16 cellular contexts compared by ENCODE assay signal in genomic region chrX:153886915-153887314, GRCh38. TPM values are rescaled to one million over a fixed set of nuclear protein-coding genes. Genes with fewer than 3 reads are reported as not detected.
A peak's percentile ranks its signal among the peaks of the same experiment; 100 is the strongest.
DNase-seq lines count a peak whose midpoint lies in the region; ATAC-seq and TF ChIP-seq lines count a peak whose summit lies in the region.
"Had no signal": no experiment of that assay in that cellular context is flagged by ENCODE, and none has a peak within 500 bp of the region (broad histone marks: within the 10 kb centered on the region; RNA-seq: fewer than 3 reads in every experiment).

No MANE protein-coding gene starts in this region.

- peak overlapping the region; percentile 43 for H2BK120ac ChIP-seq in trophoblast cell (ENCODE audit: insufficient read depth, low read length, poor library complexity)

- H3K9me3 ChIP-seq in OCI-LY3 (ENCODE audit: insufficient read depth, low read length) (no peaks in the 10 kb centered on the region), iPS-15b (ENCODE audit: control insufficient read depth, insufficient read depth, low read length) (no peaks in the 10 kb centered on the region), trophoblast cell (ENCODE audit: insufficient read depth, low read depth, low read length) (no peaks in the 10 kb centered on the region)
- H3K9me3 ChIP-seq: mucosa of descending colon, prostate gland, testis had no signal

- H3K4ac ChIP-seq in trophoblast cell (ENCODE audit: low read depth, low read length) = no peak overlapping the region

- DNase-seq in ELR (ENCODE audit: low read depth) = peak; percentile 34
- DNase-seq in trophoblast cell = peak; percentile 27 to 66
- DNase-seq in NOMO-1 treated with dmso at 0.1 percent for 144 hours (lab: John Stamatoyannopoulos, UW; ENCODE audit: unreplicated experiment) = no peak
- no peak for DNase-seq in stimulated activated CD4-positive, alpha-beta T cell treated with anti-CD3 and anti-CD28 coated beads, Interleukin-4, amount 100 ng/mL, for 4 hours
- DNase-seq: activated naive CD4-positive, alpha-beta T cell; brain microvascular endothelial cell; NCI-H1105; SW 1271; testis had no signal

- no peak overlapping the region for H3K4me3 ChIP-seq in OCI-LY3 (ENCODE audit: low read length)
- peak overlapping the region; percentile 39 for H3K4me3 ChIP-seq in iPS-15b (ENCODE audit: low read depth, low read length)
- H3K4me3 ChIP-seq in trophoblast cell (ENCODE audit: low read depth, low read length) = no peak overlapping the region
- H3K4me3 ChIP-seq: mucosa of descending colon, prostate gland, testis had no signal

- H4K20me1 ChIP-seq in OCI-LY3 (ENCODE audit: insufficient read depth, low read length) = peaks cover 4% of the 10 kb centered on the region; the same call in 1 of the 2 replicates

- H3K4me1 ChIP-seq in OCI-LY3 (ENCODE audit: low read length) (peaks cover 68% of the 10 kb centered on the region), iPS-15b (ENCODE audit: control insufficient read depth, insufficient read depth, low read length) (peaks cover 2% of the 10 kb centered on the region), trophoblast cell (ENCODE audit: control insufficient read depth in 1 of 2, insufficient read depth in 2 of 2, low read length in 2 of 2) (peaks cover 15 to 28% of the 10 kb centered on the region in 2 experiments)
- H3K4me1 ChIP-seq: prostate gland, testis had no signal

- no peak overlapping the region for H4K8ac ChIP-seq in trophoblast cell (ENCODE audit: low read depth, low read length)

- H3K14ac ChIP-seq in trophoblast cell (ENCODE audit: low read length) = peak overlapping the region; percentile 53

- H3K79me2 ChIP-seq in OCI-LY3 (ENCODE audit: low read length) (no peaks in the 10 kb centered on the region), trophoblast cell (ENCODE audit: control insufficient read depth, insufficient read depth, low read length, poor library complexity) (no peaks in the 10 kb centered on the region)

- H2AFZ ChIP-seq in OCI-LY3 (ENCODE audit: low read depth, low read length) (no peak overlapping the region), trophoblast cell (ENCODE audit: insufficient read depth, low read length, poor library complexity) (no peak overlapping the region)

- no peak overlapping the region for H3K23ac ChIP-seq in trophoblast cell (ENCODE audit: low read length)

- no peak overlapping the region for H3K18ac ChIP-seq in trophoblast cell (ENCODE audit: low read length)

- H3K36me3 ChIP-seq in OCI-LY3 (replicated peaks; ENCODE audit: low read depth, low read length) = no peaks in the 10 kb centered on the region
- H3K36me3 ChIP-seq in iPS-15b (ENCODE audit: control insufficient read depth, insufficient read depth, low read length) = no peaks in the 10 kb centered on the region
- H3K36me3 ChIP-seq in trophoblast cell (ENCODE audit: control insufficient read depth in 1 of 2, insufficient read depth in 2 of 2, low read length in 2 of 2) = no peaks in the 10 kb centered on the region
- H3K36me3 ChIP-seq: brain microvascular endothelial cell, prostate gland had no signal

- WGBS in trophoblast cell (ENCODE audit: extremely low coverage, insufficient coverage, insufficient read length) = no CpG with 5 or more reads among the region's 13 CpGs

- H3K27ac ChIP-seq in OCI-LY3 (ENCODE audit: low read length) (no peak overlapping the region), trophoblast cell (ENCODE audit: low read depth, low read length) (no peak overlapping the region)
- H3K27ac ChIP-seq: brain microvascular endothelial cell, prostate gland, testis had no signal

- H3K9ac ChIP-seq in OCI-LY3 (ENCODE audit: low read length) = no peak overlapping the region
- no peak overlapping the region for H3K9ac ChIP-seq in iPS-15b (ENCODE audit: low read depth, low read length)
- H3K9ac ChIP-seq in trophoblast cell (ENCODE audit: low read length) = no peak overlapping the region

- no peak overlapping the region for H4K12ac ChIP-seq in trophoblast cell (ENCODE audit: low read depth, low read length)

- H4K91ac ChIP-seq in trophoblast cell (ENCODE audit: low read depth, low read length) = peak overlapping the region; percentile 72

- peaks cover 9% of the 10 kb centered on the region for H3K79me1 ChIP-seq in trophoblast cell (ENCODE audit: low read length)

- no peak overlapping the region for H2BK12ac ChIP-seq in trophoblast cell (ENCODE audit: low read length)

- no peak for ATAC-seq in GM19463 (IDR thresholded peaks at IDR 0.05; ENCODE audit: unreplicated experiment)
- no peak for ATAC-seq in GM21423 (IDR thresholded peaks at IDR 0.05; ENCODE audit: unreplicated experiment)

- H2BK5ac ChIP-seq in trophoblast cell (ENCODE audit: low read depth, low read length, poor library complexity) = no peak overlapping the region

- H3K27me3 ChIP-seq in OCI-LY3 (ENCODE audit: low read depth, low read length) = peaks cover 5% of the 10 kb centered on the region; the same call in 1 of the 2 replicates
- peaks cover 7% of the 10 kb centered on the region for H3K27me3 ChIP-seq in iPS-15b (ENCODE audit: control insufficient read depth, insufficient read depth, low read length)
- H3K27me3 ChIP-seq in trophoblast cell (ENCODE audit: insufficient read depth, low read length) = no peaks in the 10 kb centered on the region
- H3K27me3 ChIP-seq: testis had no signal

- H3K4me2 ChIP-seq in OCI-LY3 (ENCODE audit: low read length) (peak overlapping the region; percentile 81), trophoblast cell (ENCODE audit: low read length) (peak overlapping the region; percentile 59)

- H2AK5ac ChIP-seq in trophoblast cell (ENCODE audit: low read length) = no peak overlapping the region

- no peak for TF ChIP-seq CTCF in OCI-LY3 (IDR thresholded peaks at IDR 0.05; ENCODE audit: low read depth, low read length)

RNA-seq across cellular contexts. Expression of gene L1CAM, which starts 0.9 kb away (rescaled TPM):
- 17.7 and 21.8 TPM in 2 replicates for polyA plus RNA-seq in trophoblast cell (2013)
- polyA plus RNA-seq: CD14-positive monocyte had no signal

RNA-seq across cellular contexts. Expression of gene AVPR2, which starts 17.6 kb away (rescaled TPM):
- not detected in 2 replicates for polyA plus RNA-seq in trophoblast cell (2013)

RNA-seq across cellular contexts. Expression of gene ARHGAP4, which starts 39.1 kb away (rescaled TPM):
- 1.5 and 1.9 TPM in 2 replicates for polyA plus RNA-seq in trophoblast cell (2013)

RNA-seq across cellular contexts. Expression of gene NAA10, which starts 47.9 kb away (rescaled TPM):
- polyA plus RNA-seq in trophoblast cell (2013) = 92.2 and 95.5 TPM in 2 replicates

RNA-seq across cellular contexts. Expression of gene PDZD4, which starts 56.6 kb away (rescaled TPM):
- polyA plus RNA-seq in trophoblast cell (2013) = 0.18 and 0.29 TPM in 2 replicates
- polyA plus RNA-seq: CD14-positive monocyte had no signal

Comparison
In these comparisons a context has a peak if more than half of its experiments do, and no peak if none do; other contexts are left out.
1. DNase-seq: peak in ELR (single experiment) and trophoblast cell (2 of 2); none in NOMO-1 treated with dmso at 0.1 percent for 144 hours (single experiment) and stimulated activated CD4-positive, alpha-beta T cell treated with anti-CD3 and anti-CD28 coated beads, Interleukin-4, amount 100 ng/mL, for 4 hours (0 of 2).